In the genomic region with DNA sequence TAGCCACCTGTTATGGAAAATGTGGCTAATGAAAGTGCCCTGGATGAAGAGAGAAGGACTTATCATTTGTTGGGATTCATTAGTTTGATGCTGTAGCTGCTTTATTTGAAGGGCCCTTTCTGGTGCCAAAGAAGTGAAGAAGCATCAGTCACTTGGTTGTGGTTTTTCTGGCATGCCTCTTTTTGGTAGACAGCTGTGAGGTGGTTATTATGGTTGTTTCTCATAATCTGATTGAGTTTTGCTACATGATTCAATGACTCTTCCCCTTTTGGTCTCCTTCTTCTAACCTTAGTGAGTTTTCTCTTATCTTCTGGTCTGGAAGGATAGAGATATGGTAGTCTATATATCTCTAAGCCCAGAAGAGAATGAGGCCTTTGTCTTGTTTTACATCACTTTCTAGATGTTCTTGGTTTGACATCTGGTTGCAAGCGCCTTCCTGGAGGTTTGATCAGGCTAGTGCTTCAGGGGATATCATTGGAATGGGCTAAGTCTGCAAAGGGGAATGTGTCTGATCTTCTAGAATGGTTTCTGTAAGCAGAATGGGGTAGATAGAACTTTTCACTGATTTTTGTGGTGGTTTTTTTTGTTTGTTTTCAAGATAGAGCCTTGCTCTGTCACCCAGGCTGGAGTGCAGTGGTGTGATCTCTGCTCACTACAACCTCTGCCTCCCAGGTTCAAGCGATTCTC, we compare ENCODE assay signal across 2 cellular contexts.
TF ChIP-seq lines count a peak whose summit lies in the region.

No MANE protein-coding gene starts in this region.

TF ChIP-seq in IMR-90, 13 proteins besides CTCF, POLR2A, EP300 and RAD21:
- TF ChIP-seq MAFK (IDR thresholded peaks at IDR 0.05; ENCODE audit: low read depth, low read length) (no peak), RFX5 (IDR thresholded peaks at IDR 0.05; ENCODE audit: low read depth, low read length) (no peak), ELK1 (IDR thresholded peaks at IDR 0.05; ENCODE audit: borderline replicate concordance, low read depth, low read length) (no peak), CHD1 (IDR thresholded peaks at IDR 0.05; ENCODE audit: low read depth, low read length) (no peak), SMC3 (IDR thresholded peaks at IDR 0.05; ENCODE audit: low read depth, low read length) (no peak), BHLHE40 (IDR thresholded peaks at IDR 0.05; ENCODE audit: low read depth, low read length) (no peak), MAZ (IDR thresholded peaks at IDR 0.05; ENCODE audit: borderline replicate concordance, low read depth, low read length) (no peak), CEBPB (IDR thresholded peaks at IDR 0.05; ENCODE audit: low read depth, low read length) (no peak), FOS (IDR thresholded peaks at IDR 0.05; ENCODE audit: low read depth, low read length) (no peak)
TF ChIP-seq in IMR-90: peak in this region for 0.

TF ChIP-seq in WTC11, 78 proteins besides CTCF, POLR2A, EP300 and RAD21:
- no peak for TF ChIP-seq ZBTB21 (CRISPR knock-in tag; IDR thresholded peaks at IDR 0.05; ENCODE audit: borderline replicate concordance)
- TF ChIP-seq NFATC4 (CRISPR knock-in tag; IDR thresholded peaks at IDR 0.05) = no peak
- TF ChIP-seq, protein P1, sequence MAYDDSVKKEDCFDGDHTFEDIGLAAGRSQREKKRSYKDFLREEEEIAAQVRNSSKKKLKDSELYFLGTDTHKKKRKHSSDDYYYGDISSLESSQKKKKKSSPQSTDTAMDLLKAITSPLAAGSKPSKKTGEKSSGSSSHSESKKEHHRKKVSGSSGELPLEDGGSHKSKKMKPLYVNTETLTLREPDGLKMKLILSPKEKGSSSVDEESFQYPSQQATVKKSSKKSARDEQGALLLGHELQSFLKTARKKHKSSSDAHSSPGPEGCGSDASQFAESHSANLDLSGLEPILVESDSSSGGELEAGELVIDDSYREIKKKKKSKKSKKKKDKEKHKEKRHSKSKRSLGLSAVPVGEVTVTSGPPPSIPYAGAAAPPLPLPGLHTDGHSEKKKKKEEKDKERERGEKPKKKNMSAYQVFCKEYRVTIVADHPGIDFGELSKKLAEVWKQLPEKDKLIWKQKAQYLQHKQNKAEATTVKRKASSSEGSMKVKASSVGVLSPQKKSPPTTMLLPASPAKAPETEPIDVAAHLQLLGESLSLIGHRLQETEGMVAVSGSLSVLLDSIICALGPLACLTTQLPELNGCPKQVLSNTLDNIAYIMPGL (CRISPR knock-in tag; IDR thresholded peaks at IDR 0.05) = no peak
- TF ChIP-seq STAT6 (CRISPR knock-in tag; conservative IDR thresholded peaks at IDR 0.05; ENCODE audit: low read depth) = no peak
- no peak for TF ChIP-seq GRHL2 (CRISPR knock-in tag; IDR thresholded peaks at IDR 0.05; ENCODE audit: insufficient replicate concordance, severe bottlenecking)
- no peak for TF ChIP-seq HMGA2 (CRISPR knock-in tag; IDR thresholded peaks at IDR 0.05)
- TF ChIP-seq IRF2 (CRISPR knock-in tag; IDR thresholded peaks at IDR 0.05; ENCODE audit: borderline replicate concordance, low read depth) = no peak
- no peak for TF ChIP-seq NR2C2 (CRISPR knock-in tag; IDR thresholded peaks at IDR 0.05)
- no peak for TF ChIP-seq ZMAT4 (CRISPR knock-in tag; IDR thresholded peaks at IDR 0.05)
- no peak for TF ChIP-seq NR3C1 (CRISPR knock-in tag; conservative IDR thresholded peaks at IDR 0.05; ENCODE audit: low read depth)
- no peak for TF ChIP-seq ZNF281 (CRISPR knock-in tag; IDR thresholded peaks at IDR 0.05)
- TF ChIP-seq ZNF121 (CRISPR knock-in tag; IDR thresholded peaks at IDR 0.05) = no peak
- TF ChIP-seq, protein P2, sequence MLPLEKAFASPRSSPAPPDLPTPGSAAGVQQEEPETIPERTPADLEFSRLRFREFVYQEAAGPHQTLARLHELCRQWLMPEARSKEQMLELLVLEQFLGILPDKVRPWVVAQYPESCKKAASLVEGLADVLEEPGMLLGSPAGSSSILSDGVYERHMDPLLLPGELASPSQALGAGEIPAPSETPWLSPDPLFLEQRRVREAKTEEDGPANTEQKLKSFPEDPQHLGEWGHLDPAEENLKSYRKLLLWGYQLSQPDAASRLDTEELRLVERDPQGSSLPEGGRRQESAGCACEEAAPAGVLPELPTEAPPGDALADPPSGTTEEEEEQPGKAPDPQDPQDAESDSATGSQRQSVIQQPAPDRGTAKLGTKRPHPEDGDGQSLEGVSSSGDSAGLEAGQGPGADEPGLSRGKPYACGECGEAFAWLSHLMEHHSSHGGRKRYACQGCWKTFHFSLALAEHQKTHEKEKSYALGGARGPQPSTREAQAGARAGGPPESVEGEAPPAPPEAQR (CRISPR knock-in tag; IDR thresholded peaks at IDR 0.05) = no peak
- TF ChIP-seq KAT7 (CRISPR knock-in tag; IDR thresholded peaks at IDR 0.05; ENCODE audit: borderline replicate concordance) = no peak
